Comparison of ENCODE assay signal across 12 cellular contexts in genomic region chr11:1337647-1338007, GRCh38. TPM values are rescaled to one million over a fixed set of nuclear protein-coding genes. Genes with fewer than 3 reads are reported as not detected.
DNase-seq lines count a peak whose midpoint lies in the region; ATAC-seq and TF ChIP-seq lines count a peak whose summit lies in the region.
"Had no signal": no experiment of that assay in that cellular context is flagged by ENCODE, and none has a peak within 500 bp of the region (broad histone marks: within the 10 kb centered on the region; RNA-seq: fewer than 3 reads in every experiment).

No MANE protein-coding gene starts in this region.

- H4K20me1 ChIP-seq in MM.1S (ENCODE audit: insufficient read depth, low read length): no peaks in the 10 kb centered on the region

- DNase-seq in CD8-positive, alpha-beta memory T cell: peak in 1 of 5 donors; percentile 19
- DNase-seq in T-helper 17 cell (no peak), endodermal cell (no peak), ovary (no peak), KBM-7 (no peak), MM.1S (no peak), NCI-H748 (lab: John Stamatoyannopoulos, UW; ENCODE audit: unreplicated experiment) (no peak)
- DNase-seq in activated CD4-positive, CD25-positive, alpha-beta regulatory T cell treated with anti-CD3 and anti-CD28 coated beads, Interleukin-2, amount 50 U/mL, for 72 hours: no peak
- DNase-seq: NCI-H226, WERI-Rb-1 had no signal

- peaks cover 13% of the 10 kb centered on the region for H3K9me3 ChIP-seq in CD8-positive, alpha-beta memory T cell (ENCODE audit: low read length)
- H3K9me3 ChIP-seq in T-helper 17 cell (ENCODE audit: control insufficient read depth, low read length, poor library complexity, severe bottlenecking): no peaks in the 10 kb centered on the region
- H3K9me3 ChIP-seq in endodermal cell (ENCODE audit: control insufficient read depth, low read length): peaks cover 17% of the 10 kb centered on the region
- no peaks in the 10 kb centered on the region for H3K9me3 ChIP-seq in ovary
- H3K9me3 ChIP-seq in MM.1S (replicated peaks; ENCODE audit: insufficient read depth, low read length): no peaks in the 10 kb centered on the region
- H3K9me3 ChIP-seq: pancreas, thyroid gland had no signal

- H3K9me3 Mint-ChIP-seq in CD8-positive, alpha-beta memory T cell: peaks cover 4 to 10% (median 9%) of the 10 kb centered on the region in 5 donors
- H3K9me3 Mint-ChIP-seq in endodermal cell: peaks cover 28% of the 10 kb centered on the region

- no peaks in the 10 kb centered on the region for H3K9me2 ChIP-seq in MM.1S (replicated peaks; ENCODE audit: insufficient read depth, low read length)

- H3K36me3 Mint-ChIP-seq in CD8-positive, alpha-beta memory T cell: no peaks in the 10 kb centered on the region
- no peaks in the 10 kb centered on the region for H3K36me3 Mint-ChIP-seq in T-helper 17 cell (ENCODE audit: low read depth)
- no peaks in the 10 kb centered on the region for H3K36me3 Mint-ChIP-seq in endodermal cell (ENCODE audit: low read depth)

- H3F3A ChIP-seq in MM.1S (ENCODE audit: insufficient read depth, low read length): peaks cover 22% of the 10 kb centered on the region

- ATAC-seq in T-helper 17 cell: no peak

- no peak overlapping the region for H3K4me3 ChIP-seq in CD8-positive, alpha-beta memory T cell (ENCODE audit: low read length)
- H3K4me3 ChIP-seq in endodermal cell (ENCODE audit: low read length): no peak overlapping the region
- peak overlapping the region; percentile 54 for H3K4me3 ChIP-seq in ovary
- no peak overlapping the region for H3K4me3 ChIP-seq in MM.1S (ENCODE audit: low read length)

- TF ChIP-seq EP300 in ovary (IDR thresholded peaks at IDR 0.05): no peak

- H3K36me3 ChIP-seq in CD8-positive, alpha-beta memory T cell (ENCODE audit: insufficient read depth, low read length): no peaks in the 10 kb centered on the region
- H3K36me3 ChIP-seq in endodermal cell (ENCODE audit: control insufficient read depth, insufficient read depth, low read length): no peaks in the 10 kb centered on the region
- H3K36me3 ChIP-seq in ovary: no peaks in the 10 kb centered on the region
- no peaks in the 10 kb centered on the region for H3K36me3 ChIP-seq in MM.1S (replicated peaks; ENCODE audit: insufficient read depth, low read length)
- H3K36me3 ChIP-seq: pancreas, thyroid gland, WERI-Rb-1 had no signal

- no peak for TF ChIP-seq POLR2A in ovary (IDR thresholded peaks at IDR 0.05)

- H3K27ac ChIP-seq in CD8-positive, alpha-beta memory T cell (ENCODE audit: low read depth, low read length): no peak overlapping the region
- H3K27ac ChIP-seq in endodermal cell (ENCODE audit: low read depth, low read length): no peak overlapping the region
- H3K27ac ChIP-seq in ovary: peak overlapping the region; percentile 65 to 86
- no peak overlapping the region for H3K27ac ChIP-seq in MM.1S (ENCODE audit: low read length)
- H3K27ac ChIP-seq: pancreas, WERI-Rb-1 had no signal

- no peak overlapping the region for H2AFZ ChIP-seq in MM.1S (ENCODE audit: low read length)

- H3K27me3 Mint-ChIP-seq in CD8-positive, alpha-beta memory T cell: peaks cover 0 to 1% of the 10 kb centered on the region in 2 donors
- H3K27me3 Mint-ChIP-seq in T-helper 17 cell (no peaks in the 10 kb centered on the region), endodermal cell (ENCODE audit: insufficient read depth) (peaks cover 36% of the 10 kb centered on the region)

- 42 to 52% methylated on average over 7 to 25 of the region's 25 CpGs for WGBS in endodermal cell (ENCODE audit: insufficient coverage in 1 of 2, insufficient read length in 1 of 2), 2 experiments
- 23 to 45% (median 40%) methylated on average over 25 of the region's 25 CpGs for WGBS in ovary, 3 donors

- H3K4me2 ChIP-seq in MM.1S (ENCODE audit: low read depth, low read length): no peak overlapping the region

- H3K27ac Mint-ChIP-seq in CD8-positive, alpha-beta memory T cell: peak overlapping the region in 7 of 8 donors; percentile 44 to 90 (median 73)
- H3K27ac Mint-ChIP-seq in T-helper 17 cell (no peak overlapping the region), endodermal cell (no peak overlapping the region)

- POLR2A ChIA-PET in CD8-positive, alpha-beta memory T cell (lab: Charles Lee): interaction anchor here (0.6 kb wide), 1 partner anchor 527 kb away, joined by 4 read pairs; no protein-coding TSS in a partner anchor

- intact Hi-C loops in ovary (cut with DNase I): no loop called here

- in situ Hi-C loops in KBM-7 (cut with MboI; ENCODE audit: low pct_unique_long_range_greater_than_20kb, low sequenced_read_pairs): no loop called here

- CTCF ChIA-PET in CD8-positive, alpha-beta memory T cell (lab: Charles Lee): no interaction called here

- H3K79me2 ChIP-seq in MM.1S (ENCODE audit: low read length): no peaks in the 10 kb centered on the region

- H3K4me3 Mint-ChIP-seq in CD8-positive, alpha-beta memory T cell: peak overlapping the region in 4 of 7 donors; percentile 70 to 72 (median 71)
- H3K4me3 Mint-ChIP-seq in T-helper 17 cell (peak overlapping the region; percentile 0), endodermal cell (peak overlapping the region; percentile 29)

- peaks cover 12% of the 10 kb centered on the region for H3K4me1 ChIP-seq in CD8-positive, alpha-beta memory T cell (ENCODE audit: insufficient read depth, low read length)
- H3K4me1 ChIP-seq in endodermal cell (ENCODE audit: control insufficient read depth, insufficient read depth, low read length): no peaks in the 10 kb centered on the region
- peaks cover 10% of the 10 kb centered on the region for H3K4me1 ChIP-seq in ovary (ENCODE audit: insufficient read depth)
- H3K4me1 ChIP-seq in MM.1S (ENCODE audit: low read length): peaks cover 12% of the 10 kb centered on the region

- TF ChIP-seq CTCF in endodermal cell (conservative IDR thresholded peaks at IDR 0.05): no peak
- TF ChIP-seq CTCF in ovary (IDR thresholded peaks at IDR 0.05): no peak
- TF ChIP-seq CTCF in MM.1S (IDR thresholded peaks at IDR 0.05; ENCODE audit: low read length): no peak

- H3K9ac ChIP-seq in endodermal cell (ENCODE audit: extremely low read depth, low read length, poor library complexity, severe bottlenecking) (no peak overlapping the region), MM.1S (ENCODE audit: low read length) (no peak overlapping the region)

- H3K27me3 ChIP-seq in CD8-positive, alpha-beta memory T cell (ENCODE audit: insufficient read depth, low read length, poor library complexity, severe bottlenecking): no peaks in the 10 kb centered on the region
- H3K27me3 ChIP-seq in endodermal cell (ENCODE audit: control insufficient read depth, insufficient read depth, low read length, poor library complexity, severe bottlenecking): peaks cover 50% of the 10 kb centered on the region
- H3K27me3 ChIP-seq in ovary: no peaks in the 10 kb centered on the region
- H3K27me3 ChIP-seq in MM.1S (replicated peaks; ENCODE audit: insufficient read depth, low read length): peaks cover 18% of the 10 kb centered on the region
- H3K27me3 ChIP-seq: pancreas, thyroid gland had no signal

- H3K4me1 Mint-ChIP-seq in CD8-positive, alpha-beta memory T cell: peaks cover 13 to 21% (median 17%) of the 10 kb centered on the region in 3 donors
- H3K4me1 Mint-ChIP-seq in T-helper 17 cell: no peaks in the 10 kb centered on the region
- H3K4me1 Mint-ChIP-seq in endodermal cell: peaks cover 3% of the 10 kb centered on the region

RNA-seq across cellular contexts. Expression of gene TOLLIP, which starts 28.2 kb away (rescaled TPM):
- 10 to 100 TPM; 36.3 to 41.8 TPM for total RNA-seq in CD8-positive, alpha-beta memory T cell
- polyA plus RNA-seq in CD8-positive, alpha-beta memory T cell: 31.1 TPM
- total RNA-seq in T-helper 17 cell (10 to 100 TPM; 40.2 to 56.3 TPM), endodermal cell (10 to 100 TPM; 34.3 to 37.4 TPM), ovary (10 to 100 TPM; 26.1 to 60.8 (median 53.9) TPM)
- polyA plus RNA-seq in endodermal cell (2013, experiment 1 of 2): 21.1 TPM
- 19.8 TPM for polyA plus RNA-seq in endodermal cell (2013, experiment 2 of 2)
- 10 to 100 TPM; 14.1 to 25.8 TPM for polyA plus RNA-seq in ovary

RNA-seq across cellular contexts. Expression of gene BRSK2, which starts 52.1 kb away (rescaled TPM):
- total RNA-seq in CD8-positive, alpha-beta memory T cell: under 1 TPM; 0.35 to 0.59 TPM
- polyA plus RNA-seq in CD8-positive, alpha-beta memory T cell: 0.23 TPM
- total RNA-seq in T-helper 17 cell: under 1 TPM; 0.23 to 0.25 TPM
- 10 to 100 TPM in 1 of 2 donors, 1 to 10 TPM in 1; 9.4 to 10.3 TPM for total RNA-seq in endodermal cell
- polyA plus RNA-seq in endodermal cell (2013, experiment 1 of 2): 43.7 TPM
- 37.6 TPM for polyA plus RNA-seq in endodermal cell (2013, experiment 2 of 2)
- 1 to 10 TPM in 3 of 7 donors, under 1 TPM in 4; 0.35 to 1.5 (median 0.68) TPM for total RNA-seq in ovary
- polyA plus RNA-seq in ovary: under 1 TPM; 0.22 to 0.52 TPM

Comparison
In these comparisons a context has a peak if more than half of its experiments do, and no peak if none do; other contexts are left out.
1. H3K27ac ChIP-seq: peak in ovary (2 of 2); none in CD8-positive, alpha-beta memory T cell (single experiment), endodermal cell (single experiment) and MM.1S (single experiment).
2. H3K27ac Mint-ChIP-seq: peak in CD8-positive, alpha-beta memory T cell (7 of 8); none in T-helper 17 cell (single experiment) and endodermal cell (single experiment).
3. H3K4me3 Mint-ChIP-seq: peak in every context shown above with its lines; median percentile 71 in CD8-positive, alpha-beta memory T cell; 29 in endodermal cell; 0 in T-helper 17 cell.
4. RNA of gene BRSK2, which starts 52.1 kb away (total RNA-seq): 9.4 to 10.3 TPM in endodermal cell; 0.35 to 1.5 TPM in ovary, 0.35 to 0.59 TPM in CD8-positive, alpha-beta memory T cell and 0.23 to 0.25 TPM in T-helper 17 cell; every median in the first group is over 4 times any median in the second.